8 cellular contexts compared by ENCODE assay signal in the genomic region with DNA sequence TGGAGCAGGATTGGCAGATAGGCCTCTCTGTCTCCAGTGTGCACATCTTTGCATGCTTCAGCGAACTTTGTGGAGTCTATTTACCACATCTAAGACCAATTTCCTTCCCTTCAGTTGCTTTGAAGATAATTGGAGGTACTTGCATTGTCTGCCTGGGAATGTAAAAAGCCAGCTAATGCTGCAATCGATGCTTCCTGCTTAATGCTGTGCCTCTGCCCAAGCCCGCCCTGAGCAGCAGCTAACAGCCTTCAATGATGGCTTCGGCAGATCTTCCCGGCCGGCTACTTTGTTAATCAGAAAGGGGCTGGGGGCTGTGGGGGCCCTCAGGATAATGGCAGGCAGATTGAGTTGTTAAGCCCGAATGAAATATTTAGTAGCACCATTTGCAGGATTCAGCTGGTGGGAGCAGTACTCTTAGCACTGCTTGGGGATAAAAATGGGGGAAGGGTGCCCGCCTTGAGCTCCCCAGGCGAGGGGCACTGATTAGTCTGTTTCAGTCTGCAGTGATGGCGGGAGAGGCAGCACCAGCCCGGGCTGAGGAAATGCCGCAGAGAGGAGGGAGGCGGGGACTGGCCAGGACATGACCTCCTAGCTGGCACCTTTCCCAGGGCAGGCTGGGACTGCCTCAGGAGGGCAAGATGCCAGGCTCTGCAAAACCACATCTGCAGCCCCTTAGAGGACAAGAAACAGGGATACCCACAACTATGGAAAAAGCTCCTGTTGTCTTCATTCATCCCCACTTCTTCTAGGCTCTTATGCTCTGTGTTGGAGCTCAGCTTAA.
DNase-seq lines count a peak whose midpoint lies in the region; ATAC-seq and TF ChIP-seq lines count a peak whose summit lies in the region.

No MANE protein-coding gene starts in this region.

- peak; percentile 33 for TF ChIP-seq RAD21 in neural cell (conservative IDR thresholded peaks at IDR 0.05)

- H3K27me3 ChIP-seq in dorsolateral prefrontal cortex (no peaks in the 10 kb centered on the region), neural cell (ENCODE audit: insufficient read depth, low read depth, low read length) (no peaks in the 10 kb centered on the region)

- H3K79me2 ChIP-seq in neural cell (replicated peaks; ENCODE audit: insufficient read depth, low read length), result no peaks in the 10 kb centered on the region

- peak overlapping the region; percentile 14 for H3K4me2 ChIP-seq in neural cell (ENCODE audit: low read length)

- no peaks in the 10 kb centered on the region for H4K20me1 ChIP-seq in neural cell (ENCODE audit: insufficient read depth)

- peak in 11 of 56 donors; percentile 12 to 37 (median 23) for TF ChIP-seq CTCF in dorsolateral prefrontal cortex (IDR thresholded peaks at IDR 0.05 in 54 of 56, conservative IDR thresholded peaks at IDR 0.05 in 2 of 56; ENCODE audit: low read depth in 1 of 56, partially characterized antibody in 56 of 56)
- no peak for TF ChIP-seq CTCF in neural cell (IDR thresholded peaks at IDR 0.05; ENCODE audit: poor library complexity, severe bottlenecking)

- H3K36me3 ChIP-seq in neural cell (ENCODE audit: insufficient read depth, low read length), result no peaks in the 10 kb centered on the region

- peak overlapping the region in 8 of 59 donors; percentile 7 to 57 (median 40) for H3K27ac ChIP-seq in dorsolateral prefrontal cortex
- peak overlapping the region; percentile 78 for H3K27ac ChIP-seq in neural cell (ENCODE audit: low read length)

- H2AFZ ChIP-seq in neural cell (ENCODE audit: low read depth, low read length), result peak overlapping the region; percentile 8

- no peaks in the 10 kb centered on the region for H3K9me2 ChIP-seq in neural cell (ENCODE audit: insufficient read depth, low read length)

- peak; percentile 31 for TF ChIP-seq EP300 in neural cell (conservative IDR thresholded peaks at IDR 0.05; ENCODE audit: poor library complexity, severe bottlenecking)

- H3F3A ChIP-seq in neural cell (ENCODE audit: insufficient read depth, low read length, poor library complexity, severe bottlenecking), result no peaks in the 10 kb centered on the region

- intact Hi-C loops in dorsolateral prefrontal cortex (cut with DNase I), result no loop called here

- DNase-seq in DMS153 (lab: John Stamatoyannopoulos, UW) (peak; percentile 74), NCI-H226 (peak; percentile 79), dorsolateral prefrontal cortex (peak; percentile 38 to 88 (median 84)), AG08396 (ENCODE audit: low spot score) (no peak), NOMO-1 (lab: John Stamatoyannopoulos, UW; ENCODE audit: unreplicated experiment in 2 of 2) (no peak)

- ATAC-seq in GM19463 (IDR thresholded peaks at IDR 0.05; ENCODE audit: unreplicated experiment), result no peak
- ATAC-seq in GM19023 (IDR thresholded peaks at IDR 0.05; ENCODE audit: unreplicated experiment), result no peak

- H3K4me3 ChIP-seq in dorsolateral prefrontal cortex (peak overlapping the region in 43 of 59 donors; percentile 1 to 60 (median 29)), neural cell (ENCODE audit: low read length) (peak overlapping the region; percentile 35)

- H3K9ac ChIP-seq in neural cell (ENCODE audit: low read length), result peak overlapping the region; percentile 50

- no peaks in the 10 kb centered on the region for H3K9me3 ChIP-seq in neural cell (ENCODE audit: low read length)

TF ChIP-seq in neural cell, 6 proteins besides CTCF, POLR2A, EP300 and RAD21:
- TF ChIP-seq TAF1 (IDR thresholded peaks at IDR 0.05; ENCODE audit: low read depth) (peak; percentile 53), MXI1 (conservative IDR thresholded peaks at IDR 0.05; ENCODE audit: poor library complexity, severe bottlenecking) (peak; percentile 13), EZH2 (IDR thresholded peaks at IDR 0.05; ENCODE audit: borderline replicate concordance, insufficient read depth, low read length, poor library complexity, severe bottlenecking) (no peak), POLR2AphosphoS5 (IDR thresholded peaks at IDR 0.05) (peak; percentile 44), SMC3 (conservative IDR thresholded peaks at IDR 0.05; ENCODE audit: poor library complexity) (no peak)
- TF ChIP-seq, protein P1, sequence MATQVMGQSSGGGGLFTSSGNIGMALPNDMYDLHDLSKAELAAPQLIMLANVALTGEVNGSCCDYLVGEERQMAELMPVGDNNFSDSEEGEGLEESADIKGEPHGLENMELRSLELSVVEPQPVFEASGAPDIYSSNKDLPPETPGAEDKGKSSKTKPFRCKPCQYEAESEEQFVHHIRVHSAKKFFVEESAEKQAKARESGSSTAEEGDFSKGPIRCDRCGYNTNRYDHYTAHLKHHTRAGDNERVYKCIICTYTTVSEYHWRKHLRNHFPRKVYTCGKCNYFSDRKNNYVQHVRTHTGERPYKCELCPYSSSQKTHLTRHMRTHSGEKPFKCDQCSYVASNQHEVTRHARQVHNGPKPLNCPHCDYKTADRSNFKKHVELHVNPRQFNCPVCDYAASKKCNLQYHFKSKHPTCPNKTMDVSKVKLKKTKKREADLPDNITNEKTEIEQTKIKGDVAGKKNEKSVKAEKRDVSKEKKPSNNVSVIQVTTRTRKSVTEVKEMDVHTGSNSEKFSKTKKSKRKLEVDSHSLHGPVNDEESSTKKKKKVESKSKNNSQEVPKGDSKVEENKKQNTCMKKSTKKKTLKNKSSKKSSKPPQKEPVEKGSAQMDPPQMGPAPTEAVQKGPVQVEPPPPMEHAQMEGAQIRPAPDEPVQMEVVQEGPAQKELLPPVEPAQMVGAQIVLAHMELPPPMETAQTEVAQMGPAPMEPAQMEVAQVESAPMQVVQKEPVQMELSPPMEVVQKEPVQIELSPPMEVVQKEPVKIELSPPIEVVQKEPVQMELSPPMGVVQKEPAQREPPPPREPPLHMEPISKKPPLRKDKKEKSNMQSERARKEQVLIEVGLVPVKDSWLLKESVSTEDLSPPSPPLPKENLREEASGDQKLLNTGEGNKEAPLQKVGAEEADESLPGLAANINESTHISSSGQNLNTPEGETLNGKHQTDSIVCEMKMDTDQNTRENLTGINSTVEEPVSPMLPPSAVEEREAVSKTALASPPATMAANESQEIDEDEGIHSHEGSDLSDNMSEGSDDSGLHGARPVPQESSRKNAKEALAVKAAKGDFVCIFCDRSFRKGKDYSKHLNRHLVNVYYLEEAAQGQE (IDR thresholded peaks at IDR 0.05; ENCODE audit: borderline replicate concordance), result peak; percentile 24
TF ChIP-seq in neural cell: peak in this region for 4.

Comparison
In these comparisons a context has a peak if more than half of its experiments do, and no peak if none do; other contexts are left out.
1. DNase-seq: peak in DMS153 (single experiment), NCI-H226 (single experiment) and dorsolateral prefrontal cortex (10 of 10); none in AG08396 (single experiment) and NOMO-1 (0 of 2).